ENCODE assay signal across 7 cellular contexts in the genomic region with DNA sequence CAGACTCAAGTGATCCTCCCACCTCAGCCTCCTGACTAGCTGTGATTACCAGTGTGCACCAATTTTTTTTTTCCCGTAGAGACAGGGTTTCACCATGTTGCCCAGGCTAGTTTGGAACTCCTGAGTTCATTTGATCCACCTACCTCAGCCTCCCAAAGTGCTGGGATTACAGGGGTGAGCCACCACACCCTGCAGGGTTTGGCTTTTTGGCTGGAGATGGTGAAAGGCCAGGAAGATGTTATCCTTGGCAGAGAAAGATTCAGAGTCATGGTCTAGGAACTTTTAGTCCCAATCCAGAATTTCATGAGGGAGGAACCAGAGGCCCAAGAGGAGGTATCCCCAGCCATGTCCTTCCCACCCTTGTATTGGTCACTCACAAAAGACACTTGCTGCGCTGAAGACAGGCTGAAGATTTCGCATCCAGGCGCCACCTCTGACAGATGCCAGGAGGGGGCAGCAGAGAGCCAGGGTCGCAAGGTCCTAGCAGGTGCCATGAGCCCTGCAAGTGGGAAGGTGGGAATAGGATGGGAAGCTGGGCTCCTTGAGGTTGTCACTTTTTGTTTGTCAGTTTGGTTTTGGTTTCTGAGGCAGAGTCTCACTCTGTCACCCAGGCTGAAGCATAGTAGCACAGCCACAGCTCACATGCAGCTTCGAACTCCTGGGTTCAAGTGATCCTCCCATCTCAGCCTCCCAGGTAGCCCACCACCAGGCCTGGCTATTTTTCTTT. TPM values are rescaled to one million over a fixed set of nuclear protein-coding genes. Genes with fewer than 3 reads are reported as not detected.
DNase-seq lines count a peak whose midpoint lies in the region; ATAC-seq and TF ChIP-seq lines count a peak whose summit lies in the region.
"Not testable (repeated sequence)": the region's sequence is repeated elsewhere in the genome, so short reads cannot be mapped to it uniquely, and the experiment has no call there.

No MANE protein-coding gene starts in this region.

- not testable (repeated sequence) for H3K27ac Mint-ChIP-seq in activated CD8-positive, alpha-beta T cell treated with anti-CD3 and anti-CD28 coated beads for 36 hours

- not testable (repeated sequence) for H3K36me3 Mint-ChIP-seq in activated CD8-positive, alpha-beta T cell treated with anti-CD3 and anti-CD28 coated beads for 36 hours (ENCODE audit: low read depth)

- not testable (repeated sequence) for H3K79me2 ChIP-seq in OCI-LY3 (ENCODE audit: low read length); smooth muscle cell (ENCODE audit: low read depth)

- CTCF ChIA-PET in activated CD8-positive, alpha-beta T cell treated with anti-CD3 and anti-CD28 coated beads for 36 hours (lab: Charles Lee) = interaction anchor here (0.6 to 1.4 kb wide), 19 partner anchors 9 to 395 kb away, joined by 3 to 24 read pairs (median 4); a partner anchor contains a TSS

- DNase-seq in LoVo (ENCODE audit: low spot score) (peak; percentile 74), cerebellum (ENCODE audit: low spot score) (peak; percentile 78), islet precursor cell (peak; percentile 92), smooth muscle cell (lab: John Stamatoyannopoulos, UW; ENCODE audit: unreplicated experiment) (peak; percentile 54)
- DNase-seq in activated CD8-positive, alpha-beta T cell treated with anti-CD3 and anti-CD28 coated beads for 36 hours = peak; percentile 87

- not testable (repeated sequence) for H4K20me1 ChIP-seq in OCI-LY3 (ENCODE audit: insufficient read depth, low read length); smooth muscle cell (ENCODE audit: low read depth)

- not testable (repeated sequence) for H3K36me3 ChIP-seq in OCI-LY3 (replicated peaks; ENCODE audit: low read depth, low read length); smooth muscle cell (ENCODE audit: low read depth)

- not testable (repeated sequence) for H3K4me1 Mint-ChIP-seq in activated CD8-positive, alpha-beta T cell treated with anti-CD3 and anti-CD28 coated beads for 36 hours (ENCODE audit: low read depth)

- H3K4me2 ChIP-seq in OCI-LY3 (ENCODE audit: low read length); smooth muscle cell: not testable (repeated sequence)

- H3K27ac ChIP-seq in OCI-LY3 (ENCODE audit: low read length); smooth muscle cell (ENCODE audit: low read depth): not testable (repeated sequence)

- H3F3A ChIP-seq in smooth muscle cell (ENCODE audit: low read depth) = not testable (repeated sequence)

- peak; percentile 99 for TF ChIP-seq CTCF in GM12873 (IDR thresholded peaks at IDR 0.05; ENCODE audit: insufficient read depth, low read depth, low read length, missing control alignments)
- TF ChIP-seq CTCF in OCI-LY3 (IDR thresholded peaks at IDR 0.05; ENCODE audit: low read depth, low read length) = peak; percentile 98
- TF ChIP-seq CTCF in activated CD8-positive, alpha-beta T cell treated with anti-CD3 and anti-CD28 coated beads for 36 hours (IDR thresholded peaks at IDR 0.05) = peak; percentile 90
- peak; percentile 100 for TF ChIP-seq CTCF in smooth muscle cell (IDR thresholded peaks at IDR 0.05; ENCODE audit: borderline replicate concordance, insufficient read depth, poor library complexity, severe bottlenecking)

- H3K9me3 Mint-ChIP-seq in activated CD8-positive, alpha-beta T cell treated with anti-CD3 and anti-CD28 coated beads for 36 hours = not testable (repeated sequence)

- not testable (repeated sequence) for H3K27me3 Mint-ChIP-seq in activated CD8-positive, alpha-beta T cell treated with anti-CD3 and anti-CD28 coated beads for 36 hours

- not testable (repeated sequence) for H3K9me3 ChIP-seq in OCI-LY3 (ENCODE audit: insufficient read depth, low read length); smooth muscle cell (replicated peaks; ENCODE audit: low read depth)

- not testable (repeated sequence) for H3K4me3 Mint-ChIP-seq in activated CD8-positive, alpha-beta T cell treated with anti-CD3 and anti-CD28 coated beads for 36 hours

- H3K4me1 ChIP-seq in OCI-LY3 (ENCODE audit: low read length); smooth muscle cell (ENCODE audit: low read depth): not testable (repeated sequence)

- peak; percentile 97 for ATAC-seq in activated CD8-positive, alpha-beta T cell treated with anti-CD3 and anti-CD28 coated beads for 36 hours

- H2AFZ ChIP-seq in OCI-LY3 (ENCODE audit: low read depth, low read length); smooth muscle cell (ENCODE audit: low read depth): not testable (repeated sequence)

- not testable (repeated sequence) for H3K4me3 ChIP-seq in OCI-LY3 (ENCODE audit: low read length); smooth muscle cell

- POLR2A ChIA-PET in activated CD8-positive, alpha-beta T cell treated with anti-CD3 and anti-CD28 coated beads for 36 hours (lab: Charles Lee) = interaction anchor here (1.0 kb wide), 1 partner anchor 211 kb away, joined by 3 read pairs; no protein-coding TSS in a partner anchor

- WGBS in smooth muscle cell (ENCODE audit: low lambda C conversion rate) = 20% methylated on average over 5 of the region's 6 CpGs

- intact Hi-C loops in activated CD8-positive, alpha-beta T cell treated with anti-CD3 and anti-CD28 coated beads for 36 hours (cut with micrococcal nuclease) = loop anchor here (5.0 kb wide), 2 partner anchors 195 to 210 kb away; a partner anchor contains a TSS

- not testable (repeated sequence) for H3K27me3 ChIP-seq in OCI-LY3 (ENCODE audit: low read depth, low read length); smooth muscle cell (ENCODE audit: low read depth)

- H3K9ac ChIP-seq in OCI-LY3 (ENCODE audit: low read length); smooth muscle cell (ENCODE audit: low read depth): not testable (repeated sequence)

RNA-seq across cellular contexts. Expression of a gene that starts 13.5 kb away (rescaled TPM):
- 1 to 10 TPM; 5.6 to 5.8 TPM for total RNA-seq in activated CD8-positive, alpha-beta T cell treated with anti-CD3 and anti-CD28 coated beads for 36 hours
- total RNA-seq in cerebellum = 7.8 TPM
- 39.2 and 49.5 TPM in 2 replicates for total RNA-seq in smooth muscle cell
- 51.8 and 58.2 TPM in 2 replicates for polyA plus RNA-seq in smooth muscle cell

RNA-seq across cellular contexts. Expression of a gene that starts 32.8 kb away (rescaled TPM):
- 10 to 100 TPM; 10.2 to 10.9 TPM for total RNA-seq in activated CD8-positive, alpha-beta T cell treated with anti-CD3 and anti-CD28 coated beads for 36 hours
- total RNA-seq in cerebellum (38.4 TPM), smooth muscle cell (40.3 and 41.6 TPM in 2 replicates)
- 18.2 and 25.1 TPM in 2 replicates for polyA plus RNA-seq in smooth muscle cell

RNA-seq across cellular contexts. Expression of a gene that starts 55.8 kb away (rescaled TPM):
- 10 to 100 TPM; 35.4 to 38.2 TPM for total RNA-seq in activated CD8-positive, alpha-beta T cell treated with anti-CD3 and anti-CD28 coated beads for 36 hours
- total RNA-seq in cerebellum = 28.4 TPM
- total RNA-seq in smooth muscle cell = 29.5 and 30.3 TPM in 2 replicates
- 54.7 and 65.9 TPM in 2 replicates for polyA plus RNA-seq in smooth muscle cell
